8 cellular contexts compared by ENCODE assay signal in the genomic region with DNA sequence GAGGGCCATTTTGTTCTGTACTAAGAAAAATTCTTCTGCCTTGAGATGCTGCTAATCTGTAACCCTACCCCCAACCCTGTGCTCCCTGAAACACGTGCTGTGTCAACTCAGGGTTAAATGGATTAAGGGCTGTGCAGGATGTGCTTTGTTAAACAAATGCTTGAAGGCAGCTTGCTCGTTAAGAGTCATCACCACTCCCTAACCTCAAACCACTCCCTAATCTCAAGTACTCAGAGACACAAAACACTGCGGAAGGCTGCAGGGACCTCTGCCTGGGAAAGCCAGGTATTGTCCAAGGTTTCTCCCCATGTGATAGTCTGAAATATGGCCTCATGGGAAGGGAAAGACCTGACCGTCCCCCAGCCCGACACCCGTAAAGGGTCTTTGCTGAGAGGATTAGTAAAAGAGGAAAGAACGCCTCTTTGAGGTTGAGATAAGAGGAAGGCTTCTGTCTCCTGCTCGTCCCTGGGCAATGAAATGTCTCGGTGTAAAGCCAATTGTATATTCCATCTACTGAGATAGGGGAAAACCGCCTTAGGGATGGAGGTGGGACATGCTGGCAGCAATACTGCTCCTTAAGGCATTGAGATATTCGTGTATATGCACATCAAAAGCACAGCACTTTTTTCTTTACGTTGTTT. TPM values are rescaled to one million over a fixed set of nuclear protein-coding genes. Genes with fewer than 3 reads are reported as not detected.
A peak's percentile ranks its signal among the peaks of the same experiment; 100 is the strongest.
DNase-seq lines count a peak whose midpoint lies in the region; ATAC-seq and TF ChIP-seq lines count a peak whose summit lies in the region.
"Not testable (repeated sequence)": the region's sequence is repeated elsewhere in the genome, so short reads cannot be mapped to it uniquely, and the experiment has no call there.

No MANE protein-coding gene starts in this region.

- TF ChIP-seq CTCF in spleen (IDR thresholded peaks at IDR 0.05 in 8 of 11, conservative IDR thresholded peaks at IDR 0.05 in 3 of 11): not testable (repeated sequence)

- intact Hi-C loops in spleen (cut with DNase I; ENCODE audit: low total_unique reads): not testable (repeated sequence)

- H3K27ac Mint-ChIP-seq in activated CD8-positive, alpha-beta memory T cell treated with anti-CD3 and anti-CD28 coated beads, Interleukin-2, amount 10 ng/mL, durations not matched to agents 7 days and 5 days: peak overlapping the region; percentile 70

- ATAC-seq in activated CD8-positive, alpha-beta memory T cell treated with anti-CD3 and anti-CD28 coated beads, Interleukin-2, amount 10 ng/mL, durations not matched to agents 7 days and 5 days: not testable (repeated sequence)

- 13 to 17% methylated on average over 10 to 11 of the region's 12 CpGs for WGBS in ectodermal cell, 2 experiments
- 21 to 42% (median 31%) methylated on average over 12 of the region's 12 CpGs for WGBS in spleen, 5 donors

- peak overlapping the region; percentile 28 for H3K4me3 Mint-ChIP-seq in activated CD8-positive, alpha-beta memory T cell treated with anti-CD3 and anti-CD28 coated beads, Interleukin-2, amount 10 ng/mL, durations not matched to agents 7 days and 5 days

- H3K27me3 ChIP-seq in ectodermal cell (ENCODE audit: control insufficient read depth, insufficient read depth, low read length, poor library complexity, severe bottlenecking): peaks cover 54% of the 10 kb centered on the region
- not testable (repeated sequence) for H3K27me3 ChIP-seq in spleen (replicated peaks in 1 of 7)

- H3K4me3 ChIP-seq in ectodermal cell (ENCODE audit: insufficient read depth, low read depth, low read length); spleen: not testable (repeated sequence)

- not testable (repeated sequence) for H3K9me3 Mint-ChIP-seq in activated CD8-positive, alpha-beta memory T cell treated with anti-CD3 and anti-CD28 coated beads, Interleukin-2, amount 10 ng/mL, durations not matched to agents 7 days and 5 days (ENCODE audit: low read depth)

- CTCF ChIA-PET in activated CD8-positive, alpha-beta memory T cell treated with anti-CD3 and anti-CD28 coated beads, Interleukin-2, amount 10 ng/mL, durations not matched to agents 7 days and 5 days (lab: Charles Lee): interaction anchor here (0.7 to 1.4 kb wide), 3 partner anchors 8 to 72 kb away, joined by 3 read pairs; no protein-coding TSS in a partner anchor

- H3K36me3 ChIP-seq in ectodermal cell (ENCODE audit: control insufficient read depth, insufficient read depth, low read length); spleen: not testable (repeated sequence)

- not testable (repeated sequence) for TF ChIP-seq POLR2A in spleen (IDR thresholded peaks at IDR 0.05)

- in situ Hi-C loops in Caki2 (cut with HindIII; ENCODE audit: low pct_unique_long_range_greater_than_20kb, low sequenced_read_pairs): not testable (repeated sequence)

- peaks cover 47% of the 10 kb centered on the region for H3K4me1 Mint-ChIP-seq in activated CD8-positive, alpha-beta memory T cell treated with anti-CD3 and anti-CD28 coated beads, Interleukin-2, amount 10 ng/mL, durations not matched to agents 7 days and 5 days

- not testable (repeated sequence) for H3K36me3 Mint-ChIP-seq in activated CD8-positive, alpha-beta memory T cell treated with anti-CD3 and anti-CD28 coated beads, Interleukin-2, amount 10 ng/mL, durations not matched to agents 7 days and 5 days

- not testable (repeated sequence) for H3K9me3 ChIP-seq in ectodermal cell (ENCODE audit: control insufficient read depth, low read length); spleen

- peaks cover 33% of the 10 kb centered on the region for H3K27me3 Mint-ChIP-seq in activated CD8-positive, alpha-beta memory T cell treated with anti-CD3 and anti-CD28 coated beads, Interleukin-2, amount 10 ng/mL, durations not matched to agents 7 days and 5 days

- DNase-seq in Caki2 (ENCODE audit: low read depth) (peak; percentile 24), HUDEP-2 (lab: John Stamatoyannopoulos, UW; ENCODE audit: unreplicated experiment in 76 of 76) (peak in 58 of 76 experiments; percentile 1 to 78 (median 45)), NCI-H2107 treated with DMSO at 0.1 percent for 48 hours (lab: John Stamatoyannopoulos, UW; ENCODE audit: unreplicated experiment) (peak; percentile 66), OCI-M2 (lab: John Stamatoyannopoulos, UW; ENCODE audit: unreplicated experiment) (peak; percentile 9), left kidney (ENCODE audit: low read depth, low spot score) (peak; percentile 38), spleen (peak; percentile 14)
- DNase-seq in activated CD8-positive, alpha-beta memory T cell treated with anti-CD3 and anti-CD28 coated beads, Interleukin-2, amount 10 ng/mL, durations not matched to agents 7 days and 5 days: not testable (repeated sequence)

- H3K4me1 ChIP-seq in ectodermal cell (ENCODE audit: control insufficient read depth, insufficient read depth, low read length) (peaks cover 35% of the 10 kb centered on the region), spleen (peaks cover 5 to 34% (median 17%) of the 10 kb centered on the region in 6 donors)

- peak overlapping the region; percentile 36 for H3K27ac ChIP-seq in ectodermal cell (ENCODE audit: insufficient read depth, low read depth, low read length, poor library complexity, severe bottlenecking)
- H3K27ac ChIP-seq in spleen: not testable (repeated sequence)

RNA-seq across cellular contexts. Expression of gene HSBP1L1, which starts 4.2 kb away (rescaled TPM):
- total RNA-seq in Caki2 (2014; rRNA removed; shearing (Covaris generic); ENCODE audit: low replicate concordance): 7.7 and 20.6 TPM in 2 replicates
- total RNA-seq in activated CD8-positive, alpha-beta memory T cell treated with anti-CD3 and anti-CD28 coated beads, Interleukin-2, amount 10 ng/mL, durations not matched to agents 7 days and 5 days: 1 to 10 TPM; 1.1 to 5.0 TPM
- polyA plus RNA-seq in ectodermal cell (2013, experiment 1 of 4): 1.3 TPM
- polyA plus RNA-seq in ectodermal cell (2013, experiment 2 of 4): 1.8 TPM
- 2.9 TPM for polyA plus RNA-seq in ectodermal cell (2013, experiment 3 of 4)
- 3.6 TPM for polyA plus RNA-seq in ectodermal cell (2013, experiment 4 of 4)
- total RNA-seq in spleen: 10 to 100 TPM; 10.3 to 36.4 (median 20.1) TPM
- polyA plus RNA-seq in spleen: 10 to 100 TPM; 10.0 to 21.5 (median 15.8) TPM

RNA-seq across cellular contexts. Expression of gene SLC66A2, which starts 8.8 kb away (rescaled TPM):
- 14.4 and 18.0 TPM in 2 replicates for total RNA-seq in Caki2 (2014; rRNA removed; shearing (Covaris generic); ENCODE audit: low replicate concordance)
- total RNA-seq in activated CD8-positive, alpha-beta memory T cell treated with anti-CD3 and anti-CD28 coated beads, Interleukin-2, amount 10 ng/mL, durations not matched to agents 7 days and 5 days: 10 to 100 TPM; 23.4 TPM
- polyA plus RNA-seq in ectodermal cell (2013, experiment 1 of 4): 22.7 TPM
- 20.9 TPM for polyA plus RNA-seq in ectodermal cell (2013, experiment 2 of 4)
- 16.2 TPM for polyA plus RNA-seq in ectodermal cell (2013, experiment 3 of 4)
- 17.0 TPM for polyA plus RNA-seq in ectodermal cell (2013, experiment 4 of 4)
- 10 to 100 TPM; 40.9 to 61.9 (median 51.1) TPM for total RNA-seq in spleen
- polyA plus RNA-seq in spleen: 10 to 100 TPM; 28.7 to 53.9 (median 33.4) TPM

RNA-seq across cellular contexts. Expression of gene TXNL4A, which starts 28.1 kb away (rescaled TPM):
- total RNA-seq in Caki2 (2014; rRNA removed; shearing (Covaris generic); ENCODE audit: low replicate concordance): 120 and 227 TPM in 2 replicates
- total RNA-seq in activated CD8-positive, alpha-beta memory T cell treated with anti-CD3 and anti-CD28 coated beads, Interleukin-2, amount 10 ng/mL, durations not matched to agents 7 days and 5 days: 100 to 1,000 TPM; 140 to 151 TPM
- 111 TPM for polyA plus RNA-seq in ectodermal cell (2013, experiment 1 of 4)
- 116 TPM for polyA plus RNA-seq in ectodermal cell (2013, experiment 2 of 4)
- 129 TPM for polyA plus RNA-seq in ectodermal cell (2013, experiment 3 of 4)
- 146 TPM for polyA plus RNA-seq in ectodermal cell (2013, experiment 4 of 4)
- 10 to 100 TPM; 20.7 to 76.5 (median 63.9) TPM for total RNA-seq in spleen
- 10 to 100 TPM; 75.2 to 98.5 (median 80.9) TPM for polyA plus RNA-seq in spleen
